In the genomic region with DNA sequence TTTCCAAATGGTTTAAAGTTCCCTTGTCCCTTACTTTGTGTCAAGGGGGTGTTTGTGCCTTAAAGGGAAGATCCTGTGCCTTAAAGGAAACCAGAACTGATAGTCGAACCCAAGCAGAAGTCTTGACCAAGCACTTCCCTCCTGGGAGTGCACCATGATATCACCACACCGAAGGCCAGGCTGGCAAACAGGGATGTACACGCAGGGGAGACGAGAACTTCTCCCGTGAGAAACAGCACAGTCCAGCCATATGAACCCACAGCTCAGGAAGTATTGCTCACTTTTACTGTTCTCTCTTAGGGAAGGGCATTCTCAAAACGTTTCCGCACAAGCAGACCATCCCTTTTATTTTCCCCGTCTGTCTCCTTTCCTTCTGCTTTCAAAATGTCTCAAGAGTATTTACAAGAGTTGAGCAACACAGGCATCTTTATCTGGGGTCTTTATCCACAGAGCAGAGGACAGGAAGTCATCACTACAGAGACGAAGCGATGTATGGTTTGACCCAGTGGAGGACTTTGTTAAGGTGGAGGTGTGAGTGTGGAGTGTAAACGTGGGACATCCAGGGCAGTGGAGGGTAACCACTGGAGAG, we compare ENCODE assay signal across 8 cellular contexts. TPM values are rescaled to one million over a fixed set of nuclear protein-coding genes. Genes with fewer than 3 reads are reported as not detected.
DNase-seq lines count a peak whose midpoint lies in the region; ATAC-seq, FAIRE-seq and TF ChIP-seq lines count a peak whose summit lies in the region.

No MANE protein-coding gene starts in this region.

- H3K4me2 ChIP-seq in Loucy (ENCODE audit: low read depth, low read length, poor library complexity, severe bottlenecking) (no peak overlapping the region), mesendoderm (ENCODE audit: low read length) (no peak overlapping the region)

- FAIRE-seq in urothelium cell line (lab: Jason Lieb, UNC), result no peak

- H3K36me3 ChIP-seq in Loucy (ENCODE audit: insufficient read depth, low read length), result no peaks in the 10 kb centered on the region
- H3K36me3 ChIP-seq in body of pancreas (replicated peaks in 1 of 2; ENCODE audit: insufficient read depth in 1 of 2, low read depth in 2 of 2), result no peaks in the 10 kb centered on the region
- no peaks in the 10 kb centered on the region for H3K36me3 ChIP-seq in mesendoderm (ENCODE audit: control insufficient read depth, insufficient read depth, low read length)
- no peaks in the 10 kb centered on the region for H3K36me3 ChIP-seq in vagina

- intact Hi-C loops in body of pancreas (cut with DNase I) (no loop called here), vagina (cut with DNase I) (loop anchor here (5.0 kb wide), 1 partner anchor 48 kb away; the partner anchor contains the start of gene SERPINB9)

- peak; percentile 10 for ATAC-seq in body of pancreas

- H2BK15ac ChIP-seq in mesendoderm (replicated peaks; ENCODE audit: low read depth), result no peak overlapping the region

- peak overlapping the region; percentile 88 for H3K56ac ChIP-seq in mesendoderm (ENCODE audit: low read length)

- H3K27ac ChIP-seq in body of pancreas (peak overlapping the region; percentile 37 to 83 (median 74)), mesendoderm (ENCODE audit: low read depth, low read length) (peak overlapping the region; percentile 71), vagina (peak overlapping the region; percentile 63)

- H2BK5ac ChIP-seq in mesendoderm (ENCODE audit: low read length), result peak overlapping the region; percentile 95

- H3K79me1 ChIP-seq in mesendoderm (ENCODE audit: low read length), result no peaks in the 10 kb centered on the region

- peak overlapping the region; percentile 65 for H3K18ac ChIP-seq in mesendoderm (ENCODE audit: low read length)

- DNase-seq in Ammon's horn (ENCODE audit: low spot score) (peak; percentile 81), body of pancreas (peak in 1 of 4 donors; percentile 65), mesendoderm (no peak), vagina (ENCODE audit: extremely low spot score in 2 of 2) (no peak), urothelium cell line (ENCODE audit: low spot score) (no peak), DMS 273 treated with DMSO at 0.1 percent for 48 hours (lab: John Stamatoyannopoulos, UW) (no peak), AG08396 (ENCODE audit: low spot score) (no peak)

- peak overlapping the region; percentile 72 for H4K5ac ChIP-seq in mesendoderm (ENCODE audit: low read length)

- H2AFZ ChIP-seq in Loucy (ENCODE audit: low read length), result 0 out of 2 replicates have a peak overlapping the region, but pooled peaks have one; percentile 17

- H2BK120ac ChIP-seq in mesendoderm (ENCODE audit: low read depth, low read length), result no peak overlapping the region

- no peak for TF ChIP-seq POLR2A in body of pancreas (IDR thresholded peaks at IDR 0.05)
- TF ChIP-seq POLR2A in vagina (IDR thresholded peaks at IDR 0.05), result no peak

- H3K4me1 ChIP-seq in Loucy (ENCODE audit: insufficient read depth, low read length, poor library complexity, severe bottlenecking) (peaks cover 41% of the 10 kb centered on the region), body of pancreas (peaks cover 46% of the 10 kb centered on the region), mesendoderm (ENCODE audit: control insufficient read depth, low read depth, low read length) (peaks cover 17% of the 10 kb centered on the region), vagina (peaks cover 48% of the 10 kb centered on the region)

- H3K4me3 ChIP-seq in Loucy (ENCODE audit: low read length, poor library complexity, severe bottlenecking) (no peak overlapping the region), body of pancreas (no peak overlapping the region), mesendoderm (ENCODE audit: low read length) (no peak overlapping the region), vagina (peak overlapping the region; percentile 35 to 41)

- H4K20me1 ChIP-seq in Loucy (ENCODE audit: insufficient read depth, low read length, poor library complexity, severe bottlenecking), result no peaks in the 10 kb centered on the region

- no peak overlapping the region for H3K9ac ChIP-seq in Loucy (ENCODE audit: low read depth, low read length, poor library complexity, severe bottlenecking)
- H3K9ac ChIP-seq in mesendoderm (ENCODE audit: low read length), result peak overlapping the region; percentile 44

- H3F3A ChIP-seq in Loucy (ENCODE audit: low read depth), result 0 out of 2 replicates have a peak, but pooled peaks cover 4% of the 10 kb centered on the region

- H3K27me3 ChIP-seq in Loucy (ENCODE audit: insufficient read depth, low read length, poor library complexity, severe bottlenecking), result no peaks in the 10 kb centered on the region
- no peaks in the 10 kb centered on the region for H3K27me3 ChIP-seq in body of pancreas
- no peaks in the 10 kb centered on the region for H3K27me3 ChIP-seq in mesendoderm (ENCODE audit: insufficient read depth, low read length, poor library complexity)
- H3K27me3 ChIP-seq in vagina, result no peaks in the 10 kb centered on the region

- no peak for TF ChIP-seq CTCF in Loucy (conservative IDR thresholded peaks at IDR 0.05; ENCODE audit: low read length)
- TF ChIP-seq CTCF in body of pancreas (IDR thresholded peaks at IDR 0.05), result no peak
- no peak for TF ChIP-seq CTCF in vagina (IDR thresholded peaks at IDR 0.05)

- no peak overlapping the region for H4K8ac ChIP-seq in mesendoderm (ENCODE audit: low read depth, low read length)

- peak overlapping the region; percentile 70 for H3K23ac ChIP-seq in mesendoderm (ENCODE audit: low read length)

- no peaks in the 10 kb centered on the region for H3K9me2 ChIP-seq in Loucy (replicated peaks; ENCODE audit: low read depth, low read length)

- 40 to 54% methylated on average over 11 of the region's 11 CpGs for WGBS in body of pancreas, 2 donors
- whole genome bisulfite sequencing in mesendoderm (ENCODE audit: extremely low coverage, insufficient coverage, low lambda C conversion rate), result no CpG with 5 or more reads among the region's 11 CpGs

- H3K79me2 ChIP-seq in Loucy (ENCODE audit: insufficient read depth, low read length) (no peaks in the 10 kb centered on the region), mesendoderm (ENCODE audit: control insufficient read depth, insufficient read depth, low read length) (no peaks in the 10 kb centered on the region)

- peak overlapping the region; percentile 57 for H2AK5ac ChIP-seq in mesendoderm (ENCODE audit: low read length)

- no peaks in the 10 kb centered on the region for H3K9me3 ChIP-seq in Loucy (ENCODE audit: insufficient read depth, low read depth, low read length)
- H3K9me3 ChIP-seq in body of pancreas, result no peaks in the 10 kb centered on the region
- no peaks in the 10 kb centered on the region for H3K9me3 ChIP-seq in vagina

- peak overlapping the region; percentile 22 for H3K4ac ChIP-seq in mesendoderm (ENCODE audit: low read depth, low read length)

RNA-seq across cellular contexts. Expression of gene SERPINB1, which starts 12.8 kb away (rescaled TPM):
- total RNA-seq in body of pancreas, result 10 to 100 TPM; 19.1 to 80.4 TPM
- polyA plus RNA-seq in mesendoderm (2013, experiment 1 of 2), result 13.7 TPM
- polyA plus RNA-seq in mesendoderm (2013, experiment 2 of 2), result 12.7 TPM
- total RNA-seq in vagina, result 38.1 TPM

RNA-seq across cellular contexts. Expression of gene SERPINB9, which starts 48.6 kb away (rescaled TPM):
- total RNA-seq in body of pancreas (1 to 10 TPM; 2.0 to 4.2 TPM), vagina (6.9 TPM)
- 281 TPM for polyA plus RNA-seq in mesendoderm (2013, experiment 1 of 2)
- 280 TPM for polyA plus RNA-seq in mesendoderm (2013, experiment 2 of 2)

Comparison
In these comparisons a context has a peak if more than half of its experiments do, and no peak if none do; other contexts are left out.
1. H3K4me3 ChIP-seq: peak in vagina (2 of 2); none in Loucy (single experiment), body of pancreas (0 of 2) and mesendoderm (single experiment).
2. Peak in every context shown above with its lines, with median percentiles within 50 percentile points of each other: H3K27ac ChIP-seq.